10 cellular contexts compared by ENCODE assay signal in genomic region chr1:77039739-77040138, GRCh38.
A peak's percentile ranks its signal among the peaks of the same experiment; 100 is the strongest.
DNase-seq lines count a peak whose midpoint lies in the region; ATAC-seq and TF ChIP-seq lines count a peak whose summit lies in the region.
"Had no signal": no experiment of that assay in that cellular context is flagged by ENCODE, and none has a peak within 500 bp of the region (broad histone marks: within the 10 kb centered on the region; RNA-seq: fewer than 3 reads in every experiment).

No MANE protein-coding gene starts in this region.

- H3K9me3 ChIP-seq in Caco-2 = no peaks in the 10 kb centered on the region

- DNase-seq in GM04503 (ENCODE audit: low read depth) = peak; percentile 94
- peak; percentile 98 for DNase-seq in fibroblast of the conjunctiva (ENCODE audit: low read depth)
- peak; percentile 15 for DNase-seq in retinal pigment epithelial cell (ENCODE audit: low read depth)
- DNase-seq in T-helper 1 cell = no peak
- DNase-seq in Caco-2 = no peak
- DNase-seq: activated naive CD4-positive, alpha-beta T cell treated with anti-CD3 and anti-CD28 coated beads, Interleukin-2, amount 10 ng/mL, durations not matched to agents 7 days and 5 days; NCI-H345 had no signal

- H3K27me3 ChIP-seq in Caco-2 (replicated peaks; ENCODE audit: control insufficient read depth, insufficient read depth, low read length) = no peaks in the 10 kb centered on the region

- no peaks in the 10 kb centered on the region for H3K27me3 Mint-ChIP-seq in Caco-2 (ENCODE audit: insufficient read depth, unreplicated experiment)
- H3K27me3 Mint-ChIP-seq: activated naive CD4-positive, alpha-beta T cell treated with anti-CD3 and anti-CD28 coated beads, Interleukin-2, amount 10 ng/mL, durations not matched to agents 7 days and 5 days had no signal

- intact Hi-C loops in Caco-2 (cut with micrococcal nuclease; ENCODE audit: unreplicated experiment) = no loop called here

- H3K36me3 Mint-ChIP-seq in Caco-2 (ENCODE audit: insufficient read depth, unreplicated experiment) = peaks cover 7% of the 10 kb centered on the region
- H3K36me3 Mint-ChIP-seq: activated naive CD4-positive, alpha-beta T cell treated with anti-CD3 and anti-CD28 coated beads, Interleukin-2, amount 10 ng/mL, durations not matched to agents 7 days and 5 days had no signal

- H3K4me3 Mint-ChIP-seq in Caco-2 (ENCODE audit: unreplicated experiment) = no peak overlapping the region
- H3K4me3 Mint-ChIP-seq: activated naive CD4-positive, alpha-beta T cell treated with anti-CD3 and anti-CD28 coated beads, Interleukin-2, amount 10 ng/mL, durations not matched to agents 7 days and 5 days had no signal

- POLR2A ChIA-PET in Caco-2 (lab: Charles Lee) = no interaction called here

- CTCF ChIA-PET in Caco-2 (lab: Charles Lee) = no interaction called here

- H3K4me1 ChIP-seq in Caco-2 = no peaks in the 10 kb centered on the region

- H3K36me3 ChIP-seq in Caco-2 (ENCODE audit: control insufficient read depth, insufficient read depth, low read length) = no peaks in the 10 kb centered on the region

- no TSS peak for BruUV-seq in Caco-2 (replicated peaks; lab: Mats Ljungman, UMichigan)

- H3K9me3 Mint-ChIP-seq in Caco-2 (ENCODE audit: unreplicated experiment) = peaks cover 9% of the 10 kb centered on the region

- no peak overlapping the region for H3K4me3 ChIP-seq in retinal pigment epithelial cell (ENCODE audit: low read length)
- H3K4me3 ChIP-seq in Caco-2 (ENCODE audit: low read depth, low read length) = no peak overlapping the region

- ATAC-seq in SK-N-SH treated with all-trans-retinoic acid at 6 μM for 48 hours = peak; percentile 98
- no peak for ATAC-seq in GM18858 (IDR thresholded peaks at IDR 0.05; ENCODE audit: unreplicated experiment)
- ATAC-seq in HG03135 (IDR thresholded peaks at IDR 0.05; ENCODE audit: unreplicated experiment) = no peak

- H3K4me1 Mint-ChIP-seq in Caco-2 (ENCODE audit: low read depth, unreplicated experiment) = no peaks in the 10 kb centered on the region
- H3K4me1 Mint-ChIP-seq: activated naive CD4-positive, alpha-beta T cell treated with anti-CD3 and anti-CD28 coated beads, Interleukin-2, amount 10 ng/mL, durations not matched to agents 7 days and 5 days had no signal

- H3K27ac Mint-ChIP-seq in Caco-2 (ENCODE audit: unreplicated experiment) = no peak overlapping the region
- H3K27ac Mint-ChIP-seq: activated naive CD4-positive, alpha-beta T cell treated with anti-CD3 and anti-CD28 coated beads, Interleukin-2, amount 10 ng/mL, durations not matched to agents 7 days and 5 days had no signal

- no peak for TF ChIP-seq CTCF in retinal pigment epithelial cell (conservative IDR thresholded peaks at IDR 0.05; ENCODE audit: low read depth, low read length)
- TF ChIP-seq CTCF in Caco-2 (IDR thresholded peaks at IDR 0.05; ENCODE audit: insufficient read depth in 1 of 2, low read depth in 1 of 2, low read length in 1 of 2, severe bottlenecking in 1 of 2, unreplicated experiment in 1 of 2) = no peak

TF ChIP-seq in SK-N-SH treated with all-trans-retinoic acid at 6 μM for 48 hours, 23 proteins besides CTCF, POLR2A, EP300 and RAD21:
- 0 out of 2 replicates have a peak, but pooled peaks have one; percentile 30 for TF ChIP-seq ZFP3 (CRISPR knock-in tag; IDR thresholded peaks at IDR 0.05)
- no peak for TF ChIP-seq TOX (CRISPR knock-in tag; IDR thresholded peaks at IDR 0.05; ENCODE audit: borderline replicate concordance)
- TF ChIP-seq ZNF70 (CRISPR knock-in tag; IDR thresholded peaks at IDR 0.05) = no peak
- peak; percentile 57 for TF ChIP-seq ISL1 (CRISPR knock-in tag; IDR thresholded peaks at IDR 0.05)
- TF ChIP-seq BACH2 (CRISPR knock-in tag; IDR thresholded peaks at IDR 0.05; ENCODE audit: borderline replicate concordance) = no peak
- TF ChIP-seq CSDC2 (CRISPR knock-in tag; IDR thresholded peaks at IDR 0.05) = no peak
- no peak for TF ChIP-seq SNAI2 (CRISPR knock-in tag; IDR thresholded peaks at IDR 0.05)
- TF ChIP-seq ZC3H10 (CRISPR knock-in tag; IDR thresholded peaks at IDR 0.05) = no peak

Comparison
In these comparisons a context has a peak if more than half of its experiments do, and no peak if none do; other contexts are left out.
1. DNase-seq: peak in GM04503 (single experiment), fibroblast of the conjunctiva (single experiment) and retinal pigment epithelial cell (single experiment); none in T-helper 1 cell (0 of 5) and Caco-2 (0 of 2).